ENCODE assay signal across 13 cellular contexts in the genomic region with DNA sequence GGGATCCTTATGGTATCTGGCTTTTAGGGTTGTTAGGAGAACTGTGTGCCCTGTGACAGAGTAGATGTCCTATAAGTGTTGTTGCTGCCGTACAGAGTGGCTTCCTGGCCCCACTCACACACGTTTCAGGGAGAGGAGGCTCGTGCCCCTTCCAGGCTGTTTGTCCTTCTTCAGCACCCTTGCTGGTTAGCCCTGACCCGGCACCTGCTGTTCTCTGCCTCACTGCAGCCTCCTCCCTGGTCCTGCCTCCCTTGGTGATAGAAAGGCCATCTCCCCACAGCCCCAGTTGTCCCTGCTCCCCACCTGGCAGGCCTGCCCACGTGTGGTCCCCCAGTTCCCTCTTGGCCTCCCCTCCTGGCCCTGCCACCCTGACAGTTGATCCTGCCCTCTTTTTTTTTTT. TPM values are rescaled to one million over a fixed set of nuclear protein-coding genes. Genes with fewer than 3 reads are reported as not detected.
DNase-seq lines count a peak whose midpoint lies in the region; ATAC-seq and TF ChIP-seq lines count a peak whose summit lies in the region.
"Had no signal": no experiment of that assay in that cellular context is flagged by ENCODE, and none has a peak within 500 bp of the region (broad histone marks: within the 10 kb centered on the region; RNA-seq: fewer than 3 reads in every experiment).

No MANE protein-coding gene starts in this region.

- DNase-seq in GM06990 (ENCODE audit: extremely low read depth, insufficient read length) (no peak), endothelial cell (ENCODE audit: low spot score) (no peak)
- DNase-seq: activated CD4-positive, alpha-beta T cell treated with anti-CD3 and anti-CD28 coated beads, Interleukin-2, amount 50 U/mL, for 1 hour; effector memory CD8-positive, alpha-beta T cell; kidney; MV-4-11 had no signal

- peaks cover 50% of the 10 kb centered on the region for H3K4me1 Mint-ChIP-seq in endothelial cell (ENCODE audit: unreplicated experiment)

- H3K27ac ChIP-seq in OCI-LY3 (ENCODE audit: low read length): no peak overlapping the region
- H3K27ac ChIP-seq in rectal smooth muscle tissue (ENCODE audit: low read depth, low read length): no peak overlapping the region

- no peak for TF ChIP-seq CTCF in GM06990 (IDR thresholded peaks at IDR 0.05; ENCODE audit: insufficient read depth, low read length, poor library complexity, severe bottlenecking)
- no peak for TF ChIP-seq CTCF in OCI-LY3 (IDR thresholded peaks at IDR 0.05; ENCODE audit: low read depth, low read length)
- no peak for TF ChIP-seq CTCF in endothelial cell (IDR thresholded peaks at IDR 0.05; ENCODE audit: unreplicated experiment)

- H3K79me2 ChIP-seq in OCI-LY3 (ENCODE audit: low read length): peaks cover 68% of the 10 kb centered on the region

- no peaks in the 10 kb centered on the region for H3K27me3 ChIP-seq in GM06990 (replicated peaks; ENCODE audit: control insufficient read depth, insufficient read depth, low read length)
- H3K27me3 ChIP-seq in OCI-LY3 (ENCODE audit: low read depth, low read length): no peaks in the 10 kb centered on the region
- H3K27me3 ChIP-seq in rectal smooth muscle tissue (ENCODE audit: control insufficient read depth, insufficient read depth, low read length): no peaks in the 10 kb centered on the region
- H3K27me3 ChIP-seq: gastroesophageal sphincter had no signal

- peaks cover 43% of the 10 kb centered on the region for H3K4me1 ChIP-seq in OCI-LY3 (ENCODE audit: low read length)
- peaks cover 6% of the 10 kb centered on the region for H3K4me1 ChIP-seq in rectal smooth muscle tissue (ENCODE audit: control insufficient read depth, insufficient read depth, low read length)

- H3K4me3 ChIP-seq in GM06990 (replicated peaks; ENCODE audit: low read depth, low read length): peak overlapping the region; percentile 86
- no peak overlapping the region for H3K4me3 ChIP-seq in OCI-LY3 (ENCODE audit: low read length)
- peak overlapping the region; percentile 82 for H3K4me3 ChIP-seq in rectal smooth muscle tissue (ENCODE audit: low read length)

- no peak overlapping the region for H3K9ac ChIP-seq in OCI-LY3 (ENCODE audit: low read length)
- H3K9ac ChIP-seq in rectal smooth muscle tissue (ENCODE audit: low read length): no peak overlapping the region

- H3K9me3 Mint-ChIP-seq in endothelial cell (ENCODE audit: unreplicated experiment): no peaks in the 10 kb centered on the region
- H3K9me3 Mint-ChIP-seq: activated T-helper 17 cell treated with anti-CD3 and anti-CD28 coated beads, Interleukin-2, amount 50 U/mL, for 72 hours; effector memory CD8-positive, alpha-beta T cell had no signal

- H3K27me3 Mint-ChIP-seq in endothelial cell (ENCODE audit: unreplicated experiment): peaks cover 15% of the 10 kb centered on the region
- H3K27me3 Mint-ChIP-seq: effector memory CD8-positive, alpha-beta T cell had no signal

- H3K36me3 ChIP-seq in GM06990 (ENCODE audit: control insufficient read depth, insufficient read depth, low read length): no peaks in the 10 kb centered on the region; the same call in none of the 2 replicates
- peaks cover 2% of the 10 kb centered on the region for H3K36me3 ChIP-seq in OCI-LY3 (replicated peaks; ENCODE audit: low read depth, low read length)
- no peaks in the 10 kb centered on the region for H3K36me3 ChIP-seq in rectal smooth muscle tissue (ENCODE audit: control insufficient read depth, insufficient read depth, low read length)
- H3K36me3 ChIP-seq: gastroesophageal sphincter had no signal

- peaks cover 15% of the 10 kb centered on the region for H3K36me3 Mint-ChIP-seq in endothelial cell (ENCODE audit: low read depth, unreplicated experiment)

- H3K4me2 ChIP-seq in OCI-LY3 (ENCODE audit: low read length): peak overlapping the region; percentile 96; the same call in 1 of the 2 replicates

- no peak overlapping the region for H2AFZ ChIP-seq in OCI-LY3 (ENCODE audit: low read depth, low read length)

- H3K9me3 ChIP-seq in OCI-LY3 (ENCODE audit: insufficient read depth, low read length): no peaks in the 10 kb centered on the region
- H3K9me3 ChIP-seq: gastroesophageal sphincter had no signal

- ATAC-seq in GM18511 (IDR thresholded peaks at IDR 0.05; ENCODE audit: unreplicated experiment) (no peak), HG03432 (IDR thresholded peaks at IDR 0.05; ENCODE audit: unreplicated experiment) (no peak), HG03442 (IDR thresholded peaks at IDR 0.05; ENCODE audit: unreplicated experiment) (no peak)
- ATAC-seq: activated T-helper 17 cell treated with anti-CD3 and anti-CD28 coated beads, Interleukin-2, amount 50 U/mL, for 72 hours; effector memory CD8-positive, alpha-beta T cell; gastroesophageal sphincter had no signal

- H3K27ac Mint-ChIP-seq in endothelial cell (ENCODE audit: unreplicated experiment): no peak overlapping the region
- H3K27ac Mint-ChIP-seq: activated T-helper 17 cell treated with anti-CD3 and anti-CD28 coated beads, Interleukin-2, amount 50 U/mL, for 72 hours; effector memory CD8-positive, alpha-beta T cell had no signal

- peaks cover 52% of the 10 kb centered on the region for H4K20me1 ChIP-seq in OCI-LY3 (ENCODE audit: insufficient read depth, low read length)

- H3K4me3 Mint-ChIP-seq in endothelial cell (ENCODE audit: unreplicated experiment): peak overlapping the region; percentile 92

RNA-seq across cellular contexts. Expression of a gene that starts 2.3 kb away (rescaled TPM):
- total RNA-seq in endothelial cell (ENCODE audit: unreplicated experiment): 110 TPM

RNA-seq across cellular contexts. Expression of a gene that starts 37.3 kb away (rescaled TPM):
- total RNA-seq in endothelial cell (ENCODE audit: unreplicated experiment): 38.8 TPM
